In genomic region chr3:8757551-8758518, GRCh38 we compare ENCODE assay signal across 16 cellular contexts. TPM values are rescaled to one million over a fixed set of nuclear protein-coding genes. Genes with fewer than 3 reads are reported as not detected.
DNase-seq lines count a peak whose midpoint lies in the region; ATAC-seq and TF ChIP-seq lines count a peak whose summit lies in the region.
"Had no signal": no experiment of that assay in that cellular context is flagged by ENCODE, and none has a peak within 500 bp of the region (broad histone marks: within the 10 kb centered on the region; RNA-seq: fewer than 3 reads in every experiment).

No MANE protein-coding gene starts in this region.

- H3K4me1 ChIP-seq in neuronal stem cell (ENCODE audit: control insufficient read depth in 2 of 2, insufficient read depth in 1 of 2, low read depth in 1 of 2, low read length in 2 of 2): no peaks in the 10 kb centered on the region
- H3K4me1 ChIP-seq: pancreas, testis had no signal

- H3K23ac ChIP-seq in neuronal stem cell (ENCODE audit: low read depth, low read length, poor library complexity): no peak overlapping the region

- peak; percentile 19 for TF ChIP-seq CTCF in MCF 10A (IDR thresholded peaks at IDR 0.05; ENCODE audit: unreplicated experiment)

- peaks cover 13% of the 10 kb centered on the region for H3K4me1 Mint-ChIP-seq in MCF 10A (ENCODE audit: insufficient read depth, unreplicated experiment)
- H3K4me1 Mint-ChIP-seq: T-cell had no signal

- peak overlapping the region; percentile 29 for H2BK5ac ChIP-seq in neuronal stem cell (ENCODE audit: low read length)

- no peaks in the 10 kb centered on the region for H3K9me3 ChIP-seq in neuronal stem cell (replicated peaks in 1 of 2; ENCODE audit: control insufficient read depth in 2 of 2, insufficient read depth in 1 of 2, low read depth in 1 of 2, low read length in 2 of 2)
- H3K9me3 ChIP-seq: pancreas, testis had no signal

- no peaks in the 10 kb centered on the region for H3K27me3 Mint-ChIP-seq in MCF 10A (ENCODE audit: insufficient read depth, unreplicated experiment)
- H3K27me3 Mint-ChIP-seq: T-cell had no signal

- peaks cover 0 to 2% (median 0%) of the 10 kb centered on the region in 3 experiments for H3K27me3 ChIP-seq in neuronal stem cell (ENCODE audit: control insufficient read depth in 3 of 3, insufficient read depth in 3 of 3, low read depth in 1 of 3, low read length in 3 of 3)
- H3K27me3 ChIP-seq: pancreas, testis had no signal

- peak; percentile 49 for ATAC-seq in GM19023 (IDR thresholded peaks at IDR 0.05; ENCODE audit: unreplicated experiment)
- ATAC-seq: activated CD8-positive, alpha-beta T cell treated with anti-CD3 and anti-CD28 coated beads, Interleukin-2, amount 10 ng/mL, durations not matched to agents 7 days and 5 days; pancreas; T-cell had no signal

- H4K8ac ChIP-seq in neuronal stem cell (ENCODE audit: low read depth, low read length): no peak overlapping the region

- H2BK120ac ChIP-seq in neuronal stem cell (ENCODE audit: low read depth, low read length): no peak overlapping the region

- no TSS peak for BruUV-seq in MCF 10A (replicated peaks; lab: Mats Ljungman, UMichigan)

- WGBS in neuronal stem cell (ENCODE audit: extremely low coverage in 2 of 2, insufficient read length in 2 of 2, insufficient replicate concordance in 1 of 2), 2 donors: no CpG with 5 or more reads among the region's 24 CpGs

- no peak overlapping the region for H3K27ac ChIP-seq in neuronal stem cell (replicated peaks; ENCODE audit: low read length)
- H3K27ac ChIP-seq: pancreas, testis had no signal

- no peak overlapping the region for H4K91ac ChIP-seq in neuronal stem cell (ENCODE audit: low read depth, low read length, poor library complexity)

- peak; percentile 68 for DNase-seq in HK-2 (ENCODE audit: unreplicated experiment)
- peak; percentile 80 for DNase-seq in MCF 10A (ENCODE audit: unreplicated experiment)
- DNase-seq in neuronal stem cell (ENCODE audit: low spot score): no peak
- DNase-seq in activated CD4-positive, CD25-positive, alpha-beta regulatory T cell (lab: John Stamatoyannopoulos, UW): no peak
- DNase-seq in hepatic stellate cell (ENCODE audit: low spot score): no peak
- DNase-seq in NCI-H345 treated with DMSO at 0.1 percent for 48 hours (lab: John Stamatoyannopoulos, UW; ENCODE audit: unreplicated experiment): no peak
- DNase-seq in DMS79 (lab: John Stamatoyannopoulos, UW): no peak
- DNase-seq: activated CD8-positive, alpha-beta T cell treated with anti-CD3 and anti-CD28 coated beads, Interleukin-2, amount 10 ng/mL, durations not matched to agents 7 days and 5 days; DMS79 treated with DMSO at 0.1 percent for 48 hours; NCI-H1436; NCI-H82; T-cell; testis had no signal

- no peak overlapping the region for H3K4me3 ChIP-seq in neuronal stem cell (ENCODE audit: low read length in 2 of 2)
- H3K4me3 ChIP-seq: pancreas, testis had no signal

- H2AK5ac ChIP-seq in neuronal stem cell (ENCODE audit: low read depth, low read length): peak overlapping the region; percentile 40

- H3K79me1 ChIP-seq in neuronal stem cell (ENCODE audit: low read depth, low read length): no peaks in the 10 kb centered on the region

- H3K9me3 Mint-ChIP-seq in MCF 10A (ENCODE audit: unreplicated experiment): no peaks in the 10 kb centered on the region
- H3K9me3 Mint-ChIP-seq: T-cell had no signal

- H3K18ac ChIP-seq in neuronal stem cell (ENCODE audit: low read length): peak overlapping the region; percentile 15

- no peak overlapping the region for H2BK15ac ChIP-seq in neuronal stem cell (ENCODE audit: low read length)

- no peak overlapping the region for H3K14ac ChIP-seq in neuronal stem cell (ENCODE audit: low read length)

- CTCF ChIA-PET in MCF 10A (lab: Yijun Ruan, JAX): interaction anchor here (1.0 to 3.9 kb wide), 2 partner anchors 12 to 75 kb away, joined by 3 to 31 read pairs; partner anchors contain the start of gene OXTR

- no peak overlapping the region for H2BK12ac ChIP-seq in neuronal stem cell (ENCODE audit: low read length)

- intact Hi-C loops in MCF 10A (cut with micrococcal nuclease): loop anchor here (5.0 kb wide), 1 partner anchor 46 kb away; no protein-coding TSS in a partner anchor

- H3K27ac Mint-ChIP-seq in MCF 10A (ENCODE audit: low read depth, unreplicated experiment): peak overlapping the region; percentile 72
- H3K27ac Mint-ChIP-seq: activated CD8-positive, alpha-beta T cell treated with anti-CD3 and anti-CD28 coated beads, Interleukin-2, amount 10 ng/mL, durations not matched to agents 7 days and 5 days; T-cell had no signal

- H2AFZ ChIP-seq in neuronal stem cell (ENCODE audit: low read length): no peak overlapping the region

- H3K36me3 ChIP-seq in neuronal stem cell (replicated peaks in 1 of 2; ENCODE audit: control insufficient read depth in 2 of 2, insufficient read depth in 2 of 2, low read length in 2 of 2): no peaks in the 10 kb centered on the region
- H3K36me3 ChIP-seq: pancreas had no signal

- H3K9ac ChIP-seq in neuronal stem cell (ENCODE audit: low read depth, low read length, poor library complexity): no peak overlapping the region

- no peak overlapping the region for H3K4ac ChIP-seq in neuronal stem cell (ENCODE audit: low read length)

- no peak overlapping the region for H3K4me3 Mint-ChIP-seq in MCF 10A (ENCODE audit: unreplicated experiment)
- H3K4me3 Mint-ChIP-seq: activated CD8-positive, alpha-beta T cell treated with anti-CD3 and anti-CD28 coated beads, Interleukin-2, amount 10 ng/mL, durations not matched to agents 7 days and 5 days; T-cell had no signal

- H3K4me2 ChIP-seq in neuronal stem cell (ENCODE audit: insufficient read depth, low read length, poor library complexity, severe bottlenecking): no peak overlapping the region

- POLR2A ChIA-PET in MCF 10A (lab: Yijun Ruan, JAX): interaction anchor here (1.0 to 1.2 kb wide), 2 partner anchors 14 to 17 kb away, joined by 4 to 6 read pairs; no protein-coding TSS in a partner anchor

- H3K36me3 Mint-ChIP-seq in MCF 10A (ENCODE audit: insufficient read depth, unreplicated experiment): no peaks in the 10 kb centered on the region
- H3K36me3 Mint-ChIP-seq: T-cell had no signal

RNA-seq across cellular contexts. Expression of gene OXTR, which starts 11.6 kb away (rescaled TPM):
- total RNA-seq in MCF 10A (2022): 0.63 and 1.2 TPM in 2 replicates
- polyA plus RNA-seq in neuronal stem cell (2013, experiment 1 of 2): 0.73 TPM
- 0.69 TPM for polyA plus RNA-seq in neuronal stem cell (2013, experiment 2 of 2)

RNA-seq across cellular contexts. Expression of gene CAV3, which starts 24.2 kb away (rescaled TPM):
- total RNA-seq in MCF 10A (2022): not detected in 2 replicates
- polyA plus RNA-seq in neuronal stem cell (2013, experiment 1 of 2): 0.03 TPM
- polyA plus RNA-seq in neuronal stem cell (2013, experiment 2 of 2): 0.04 TPM
- total RNA-seq: activated CD8-positive, alpha-beta T cell treated with anti-CD3 and anti-CD28 coated beads, Interleukin-2, amount 10 ng/mL, durations not matched to agents 7 days and 5 days; kidney epithelial cell; pancreas; T-cell; testis had no signal
- polyA plus RNA-seq: pancreas had no signal

Comparison
In these comparisons a context has a peak if more than half of its experiments do, and no peak if none do; other contexts are left out.
1. DNase-seq: peak in HK-2 (single experiment) and MCF 10A (single experiment); none in neuronal stem cell (single experiment), activated CD4-positive, CD25-positive, alpha-beta regulatory T cell (0 of 4), hepatic stellate cell (single experiment), NCI-H345 treated with DMSO at 0.1 percent for 48 hours (single experiment) and DMS79 (single experiment).